Comparison of ENCODE assay signal across 8 cellular contexts in the genomic region with DNA sequence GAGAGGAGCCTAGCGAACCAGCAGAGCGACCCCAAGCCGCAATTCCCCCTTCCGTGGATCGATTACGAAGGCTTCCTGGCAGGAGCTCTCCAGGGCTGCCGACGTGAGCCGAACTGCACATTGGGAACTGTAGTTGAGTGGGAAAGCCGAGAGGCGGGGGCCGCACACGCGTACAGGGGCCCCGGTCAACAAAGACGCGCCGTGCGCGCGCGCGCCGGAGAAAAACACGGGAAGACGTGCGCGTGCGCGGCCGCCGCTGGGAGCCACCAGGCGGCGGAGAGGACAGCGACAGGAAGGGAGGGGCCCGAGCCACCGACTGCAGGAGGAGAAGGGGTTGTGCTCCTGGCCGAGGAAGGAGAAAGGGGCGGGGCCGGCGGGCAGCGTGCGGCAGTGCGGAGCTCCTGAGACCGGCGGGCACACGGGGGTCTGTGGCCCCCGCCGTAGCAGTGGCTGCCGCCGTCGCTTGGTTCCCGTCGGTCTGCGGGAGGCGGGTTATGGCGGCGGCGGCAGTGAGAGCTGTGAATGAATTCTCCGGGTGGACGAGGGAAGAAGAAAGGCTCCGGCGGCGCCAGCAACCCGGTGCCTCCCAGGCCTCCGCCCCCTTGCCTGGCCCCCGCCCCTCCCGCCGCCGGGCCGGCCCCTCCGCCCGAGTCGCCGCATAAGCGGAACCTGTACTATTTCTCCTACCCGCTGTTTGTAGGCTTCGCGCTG. TPM values are rescaled to one million over a fixed set of nuclear protein-coding genes. Genes with fewer than 3 reads are reported as not detected.
DNase-seq lines count a peak whose midpoint lies in the region; ATAC-seq and TF ChIP-seq lines count a peak whose summit lies in the region.

A gene with protein sequence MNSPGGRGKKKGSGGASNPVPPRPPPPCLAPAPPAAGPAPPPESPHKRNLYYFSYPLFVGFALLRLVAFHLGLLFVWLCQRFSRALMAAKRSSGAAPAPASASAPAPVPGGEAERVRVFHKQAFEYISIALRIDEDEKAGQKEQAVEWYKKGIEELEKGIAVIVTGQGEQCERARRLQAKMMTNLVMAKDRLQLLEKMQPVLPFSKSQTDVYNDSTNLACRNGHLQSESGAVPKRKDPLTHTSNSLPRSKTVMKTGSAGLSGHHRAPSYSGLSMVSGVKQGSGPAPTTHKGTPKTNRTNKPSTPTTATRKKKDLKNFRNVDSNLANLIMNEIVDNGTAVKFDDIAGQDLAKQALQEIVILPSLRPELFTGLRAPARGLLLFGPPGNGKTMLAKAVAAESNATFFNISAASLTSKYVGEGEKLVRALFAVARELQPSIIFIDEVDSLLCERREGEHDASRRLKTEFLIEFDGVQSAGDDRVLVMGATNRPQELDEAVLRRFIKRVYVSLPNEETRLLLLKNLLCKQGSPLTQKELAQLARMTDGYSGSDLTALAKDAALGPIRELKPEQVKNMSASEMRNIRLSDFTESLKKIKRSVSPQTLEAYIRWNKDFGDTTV (plus strand): TSS at position 247 of the 711 bp plus-strand sequence. CDS start 276 bp downstream, at position 523.

- H3K4me1 ChIP-seq in fibroblast of lung (ENCODE audit: control insufficient read depth, extremely low read depth, insufficient read depth, low read length), result no peaks in the 10 kb centered on the region
- peaks cover 5 to 15% of the 10 kb centered on the region in 2 donors for H3K4me1 ChIP-seq in naive thymus-derived CD4-positive, alpha-beta T cell (ENCODE audit: control insufficient read depth in 2 of 2, insufficient read depth in 2 of 2, low read length in 2 of 2)

- H3K27ac Mint-ChIP-seq in activated T-helper 17 cell treated with anti-CD3 and anti-CD28 coated beads, Interleukin-2, amount 50 U/mL, for 72 hours, result peak within 1 kb of the TSS; percentile 92
- peak within 1 kb of the TSS; percentile 88 to 97 (median 92) for H3K27ac Mint-ChIP-seq in naive thymus-derived CD4-positive, alpha-beta T cell
- H3K27ac Mint-ChIP-seq in stimulated activated naive B cell treated with anti-CD40 and anti-IgM and Interleukin-4, amounts not matched to agents 10 μg/mL and 1 μg/mL and 100 μg/mL, for 72 hours, result peak within 1 kb of the TSS; percentile 87

- H3K36me3 ChIP-seq in fibroblast of lung (ENCODE audit: control insufficient read depth, insufficient read depth, low read length), result no peaks in the 10 kb centered on the region
- H3K36me3 ChIP-seq in naive thymus-derived CD4-positive, alpha-beta T cell (ENCODE audit: control insufficient read depth in 2 of 3, insufficient read depth in 3 of 3, low read length in 3 of 3), result peaks cover 0 to 4% (median 0%) of the 10 kb centered on the region in 3 experiments

- H3K9me3 ChIP-seq in fibroblast of lung (ENCODE audit: control insufficient read depth, insufficient read depth, low read depth, low read length), result no peaks in the 10 kb centered on the region
- H3K9me3 ChIP-seq in naive thymus-derived CD4-positive, alpha-beta T cell (ENCODE audit: control insufficient read depth in 2 of 3, low read length in 3 of 3), result no peaks in the 10 kb centered on the region

- DNase-seq in ELR (ENCODE audit: low read depth), result peak; percentile 95
- DNase-seq in H4 (ENCODE audit: low spot score), result peak; percentile 88
- DNase-seq in LNCaP clone FGC (ENCODE audit: low read depth), result peak; percentile 86
- peak; percentile 97 for DNase-seq in RWPE1 (ENCODE audit: low spot score)
- DNase-seq in fibroblast of lung (ENCODE audit: low read depth in 2 of 2), result peak; percentile 96
- peak; percentile 92 to 97 (median 95) for DNase-seq in naive thymus-derived CD4-positive, alpha-beta T cell
- peak; percentile 96 for DNase-seq in stimulated activated naive B cell treated with anti-CD40 and anti-IgM and Interleukin-4, amounts not matched to agents 10 μg/mL and 1 μg/mL and 100 μg/mL, for 72 hours

- H3K4me3 Mint-ChIP-seq in activated T-helper 17 cell treated with anti-CD3 and anti-CD28 coated beads, Interleukin-2, amount 50 U/mL, for 72 hours, result peak within 1 kb of the TSS; percentile 95
- peak within 1 kb of the TSS; percentile 91 to 100 (median 98) for H3K4me3 Mint-ChIP-seq in naive thymus-derived CD4-positive, alpha-beta T cell
- H3K4me3 Mint-ChIP-seq in stimulated activated naive B cell treated with anti-CD40 and anti-IgM and Interleukin-4, amounts not matched to agents 10 μg/mL and 1 μg/mL and 100 μg/mL, for 72 hours, result peak within 1 kb of the TSS; percentile 92 to 97

- H3K9me3 Mint-ChIP-seq in activated T-helper 17 cell treated with anti-CD3 and anti-CD28 coated beads, Interleukin-2, amount 50 U/mL, for 72 hours, result no peaks in the 10 kb centered on the region
- H3K9me3 Mint-ChIP-seq in naive thymus-derived CD4-positive, alpha-beta T cell, result peaks cover 0 to 2% (median 0%) of the 10 kb centered on the region in 11 donors
- H3K9me3 Mint-ChIP-seq in stimulated activated naive B cell treated with anti-CD40 and anti-IgM and Interleukin-4, amounts not matched to agents 10 μg/mL and 1 μg/mL and 100 μg/mL, for 72 hours, result no peaks in the 10 kb centered on the region

- ATAC-seq in activated T-helper 17 cell treated with anti-CD3 and anti-CD28 coated beads, Interleukin-2, amount 50 U/mL, for 72 hours (replicated peaks), result peak; percentile 97
- peak; percentile 93 for ATAC-seq in naive thymus-derived CD4-positive, alpha-beta T cell
- ATAC-seq in stimulated activated naive B cell treated with anti-CD40 and anti-IgM and Interleukin-4, amounts not matched to agents 10 μg/mL and 1 μg/mL and 100 μg/mL, for 72 hours (replicated peaks), result peak; percentile 95

- POLR2A ChIA-PET in RWPE1 (lab: Yijun Ruan, JAX; ENCODE audit: low non-redundant PET), result interaction anchor here (1.3 to 2.6 kb wide), 3 partner anchors 24 to 102 kb away, joined by 3 to 14 read pairs (median 9); a partner anchor contains a TSS
- POLR2A ChIA-PET in naive thymus-derived CD4-positive, alpha-beta T cell (lab: Charles Lee), result interaction anchor here (0.6 to 5.3 kb wide), 13 partner anchors 9 to 293 kb away, joined by 3 to 82 read pairs (median 4); a partner anchor contains a TSS

- H3K4me3 ChIP-seq in LNCaP clone FGC (ENCODE audit: low read depth, low read length), result peak within 1 kb of the TSS; percentile 75
- peak within 1 kb of the TSS; percentile 66 to 82 (median 80) for H3K4me3 ChIP-seq in fibroblast of lung (replicated peaks in 1 of 4; ENCODE audit: control extremely low read depth in 1 of 4, insufficient read depth in 1 of 4, low read depth in 3 of 4, low read length in 4 of 4)
- H3K4me3 ChIP-seq in naive thymus-derived CD4-positive, alpha-beta T cell (ENCODE audit: low read length), result peak within 1 kb of the TSS; percentile 99

- CTCF ChIA-PET in RWPE1 (lab: Yijun Ruan, JAX), result no interaction called here
- CTCF ChIA-PET in naive thymus-derived CD4-positive, alpha-beta T cell (lab: Charles Lee), result interaction anchor here (1.3 to 1.7 kb wide), 2 partner anchors 24 to 54 kb away, joined by 3 to 5 read pairs; a partner anchor contains a TSS

- H3K9ac ChIP-seq in fibroblast of lung (ENCODE audit: insufficient read depth, low read length), result peak within 1 kb of the TSS; percentile 66

- H3K36me3 Mint-ChIP-seq in activated T-helper 17 cell treated with anti-CD3 and anti-CD28 coated beads, Interleukin-2, amount 50 U/mL, for 72 hours (ENCODE audit: low read depth), result peaks cover 7% of the 10 kb centered on the region
- peaks cover 0 to 7% (median 5%) of the 10 kb centered on the region in 5 donors for H3K36me3 Mint-ChIP-seq in naive thymus-derived CD4-positive, alpha-beta T cell
- peaks cover 3% of the 10 kb centered on the region in 2 donors for H3K36me3 Mint-ChIP-seq in stimulated activated naive B cell treated with anti-CD40 and anti-IgM and Interleukin-4, amounts not matched to agents 10 μg/mL and 1 μg/mL and 100 μg/mL, for 72 hours

- peaks cover 12% of the 10 kb centered on the region for H3K4me1 Mint-ChIP-seq in activated T-helper 17 cell treated with anti-CD3 and anti-CD28 coated beads, Interleukin-2, amount 50 U/mL, for 72 hours
- peaks cover 22 to 45% (median 37%) of the 10 kb centered on the region in 7 donors for H3K4me1 Mint-ChIP-seq in naive thymus-derived CD4-positive, alpha-beta T cell
- peaks cover 14 to 38% of the 10 kb centered on the region in 2 donors for H3K4me1 Mint-ChIP-seq in stimulated activated naive B cell treated with anti-CD40 and anti-IgM and Interleukin-4, amounts not matched to agents 10 μg/mL and 1 μg/mL and 100 μg/mL, for 72 hours

- H3K27me3 Mint-ChIP-seq in activated T-helper 17 cell treated with anti-CD3 and anti-CD28 coated beads, Interleukin-2, amount 50 U/mL, for 72 hours, result no peaks in the 10 kb centered on the region
- H3K27me3 Mint-ChIP-seq in naive thymus-derived CD4-positive, alpha-beta T cell, result peaks cover 0 to 2% (median 0%) of the 10 kb centered on the region in 5 donors
- no peaks in the 10 kb centered on the region for H3K27me3 Mint-ChIP-seq in stimulated activated naive B cell treated with anti-CD40 and anti-IgM and Interleukin-4, amounts not matched to agents 10 μg/mL and 1 μg/mL and 100 μg/mL, for 72 hours

- H2AFZ ChIP-seq in fibroblast of lung (ENCODE audit: low read length), result peak within 1 kb of the TSS; percentile 86

- TF ChIP-seq CTCF in LNCaP clone FGC (IDR thresholded peaks at IDR 0.05; ENCODE audit: control insufficient read depth, extremely low read depth, insufficient read depth) (peak; percentile 43), RWPE1 (conservative IDR thresholded peaks at IDR 0.05; ENCODE audit: low read depth) (0 out of 2 replicates have a peak, but pooled peaks have one; percentile 11), fibroblast of lung (conservative IDR thresholded peaks at IDR 0.05 in 1 of 2, IDR thresholded peaks at IDR 0.05 in 1 of 2; ENCODE audit: low read depth in 1 of 2, low read length in 2 of 2) (peak; percentile 20 to 31)

- H3K4me2 ChIP-seq in fibroblast of lung (ENCODE audit: extremely low read depth, insufficient read depth, low read length), result peak within 1 kb of the TSS; percentile 97

- H4K20me1 ChIP-seq in fibroblast of lung (ENCODE audit: control insufficient read depth, extremely low read depth, insufficient read depth, low read length), result no peaks in the 10 kb centered on the region

- H3K79me2 ChIP-seq in fibroblast of lung (ENCODE audit: control insufficient read depth, insufficient read depth, low read length), result peaks cover 1% of the 10 kb centered on the region

- H3K27ac ChIP-seq in RWPE1 (peak within 1 kb of the TSS; percentile 94), fibroblast of lung (ENCODE audit: insufficient read depth, low read length) (peak within 1 kb of the TSS; percentile 60)
- peak within 1 kb of the TSS; percentile 88 for H3K27ac ChIP-seq in naive thymus-derived CD4-positive, alpha-beta T cell (ENCODE audit: low read depth, low read length)

- intact Hi-C loops in naive thymus-derived CD4-positive, alpha-beta T cell (cut with micrococcal nuclease), result loop anchor here (1.0 to 5.0 kb wide), 13 partner anchors 24 to 1917 kb away; a partner anchor contains a TSS

- no peaks in the 10 kb centered on the region for H3K27me3 ChIP-seq in fibroblast of lung (ENCODE audit: control insufficient read depth, insufficient read depth, low read length)
- H3K27me3 ChIP-seq in naive thymus-derived CD4-positive, alpha-beta T cell (ENCODE audit: control insufficient read depth in 2 of 2, insufficient read depth in 2 of 2, low read length in 2 of 2), result no peaks in the 10 kb centered on the region

RNA-seq across cellular contexts. Expression of the gene that starts here (rescaled TPM):
- 5.3 and 9.4 TPM in 2 replicates for total RNA-seq in H4 (2014; rRNA removed; shearing (Covaris generic))
- total RNA-seq in activated T-helper 17 cell treated with anti-CD3 and anti-CD28 coated beads, Interleukin-2, amount 50 U/mL, for 72 hours, result 10 to 100 TPM; 12.5 to 19.6 TPM
- 22.6 and 30.8 TPM in 2 replicates for total RNA-seq in fibroblast of lung
- 10.9 and 12.7 TPM in 2 replicates for polyA plus RNA-seq in fibroblast of lung
- polyA plus RNA-seq in fibroblast of lung (2012), result 6.0 and 8.0 TPM in 2 replicates
- 2.6 and 5.3 TPM in 2 replicates for polyA minus RNA-seq in fibroblast of lung (ENCODE audit: low replicate concordance)
- 10 to 100 TPM; 16.3 to 21.0 (median 20.3) TPM for total RNA-seq in naive thymus-derived CD4-positive, alpha-beta T cell
- polyA plus RNA-seq in naive thymus-derived CD4-positive, alpha-beta T cell, result 10 to 100 TPM; 11.0 to 12.1 TPM

Comparison
In these comparisons a context has a peak if more than half of its experiments do, and no peak if none do; other contexts are left out.
1. Peak in every context shown above with its lines: DNase-seq, ATAC-seq, H3K4me3 ChIP-seq and H3K27ac ChIP-seq.